Comparison of ENCODE assay signal across 1 cellular context in the genomic region with DNA sequence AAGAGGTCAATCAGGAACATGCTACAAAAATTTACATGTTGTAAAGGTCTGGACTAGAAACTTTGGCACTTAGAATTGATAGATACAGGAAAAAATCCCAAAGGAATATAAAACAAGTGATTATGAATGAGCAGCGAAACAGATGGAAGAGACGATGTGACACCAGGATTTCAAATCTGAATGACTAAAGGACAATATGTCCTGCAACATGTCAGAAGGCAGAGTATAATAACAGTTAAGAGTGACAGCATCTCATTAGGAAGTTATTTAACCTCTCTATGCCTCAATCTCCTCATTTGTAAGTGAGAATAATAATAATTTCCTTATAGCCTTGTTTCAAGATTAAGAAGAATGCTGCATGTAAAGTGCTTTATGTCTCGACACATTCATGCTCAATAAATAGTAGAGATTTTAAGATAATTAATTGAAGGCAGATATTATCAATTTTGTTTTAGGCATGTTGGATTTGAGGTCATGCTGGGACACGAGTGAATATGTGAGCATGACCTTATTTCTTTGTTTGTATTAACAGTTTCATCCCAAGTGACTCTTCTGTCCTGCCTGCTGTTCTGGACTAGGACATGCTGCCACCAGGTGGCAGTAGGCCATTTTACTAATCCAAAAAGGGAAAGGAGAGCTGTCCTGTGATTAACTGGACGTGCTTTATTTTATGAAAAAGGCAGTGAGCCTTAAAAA.
TF ChIP-seq lines count a peak whose summit lies in the region.

No MANE protein-coding gene starts in this region.

TF ChIP-seq in GM23338, 12 proteins besides CTCF, POLR2A, EP300 and RAD21 (continued from another document):
- TF ChIP-seq, protein P1, sequence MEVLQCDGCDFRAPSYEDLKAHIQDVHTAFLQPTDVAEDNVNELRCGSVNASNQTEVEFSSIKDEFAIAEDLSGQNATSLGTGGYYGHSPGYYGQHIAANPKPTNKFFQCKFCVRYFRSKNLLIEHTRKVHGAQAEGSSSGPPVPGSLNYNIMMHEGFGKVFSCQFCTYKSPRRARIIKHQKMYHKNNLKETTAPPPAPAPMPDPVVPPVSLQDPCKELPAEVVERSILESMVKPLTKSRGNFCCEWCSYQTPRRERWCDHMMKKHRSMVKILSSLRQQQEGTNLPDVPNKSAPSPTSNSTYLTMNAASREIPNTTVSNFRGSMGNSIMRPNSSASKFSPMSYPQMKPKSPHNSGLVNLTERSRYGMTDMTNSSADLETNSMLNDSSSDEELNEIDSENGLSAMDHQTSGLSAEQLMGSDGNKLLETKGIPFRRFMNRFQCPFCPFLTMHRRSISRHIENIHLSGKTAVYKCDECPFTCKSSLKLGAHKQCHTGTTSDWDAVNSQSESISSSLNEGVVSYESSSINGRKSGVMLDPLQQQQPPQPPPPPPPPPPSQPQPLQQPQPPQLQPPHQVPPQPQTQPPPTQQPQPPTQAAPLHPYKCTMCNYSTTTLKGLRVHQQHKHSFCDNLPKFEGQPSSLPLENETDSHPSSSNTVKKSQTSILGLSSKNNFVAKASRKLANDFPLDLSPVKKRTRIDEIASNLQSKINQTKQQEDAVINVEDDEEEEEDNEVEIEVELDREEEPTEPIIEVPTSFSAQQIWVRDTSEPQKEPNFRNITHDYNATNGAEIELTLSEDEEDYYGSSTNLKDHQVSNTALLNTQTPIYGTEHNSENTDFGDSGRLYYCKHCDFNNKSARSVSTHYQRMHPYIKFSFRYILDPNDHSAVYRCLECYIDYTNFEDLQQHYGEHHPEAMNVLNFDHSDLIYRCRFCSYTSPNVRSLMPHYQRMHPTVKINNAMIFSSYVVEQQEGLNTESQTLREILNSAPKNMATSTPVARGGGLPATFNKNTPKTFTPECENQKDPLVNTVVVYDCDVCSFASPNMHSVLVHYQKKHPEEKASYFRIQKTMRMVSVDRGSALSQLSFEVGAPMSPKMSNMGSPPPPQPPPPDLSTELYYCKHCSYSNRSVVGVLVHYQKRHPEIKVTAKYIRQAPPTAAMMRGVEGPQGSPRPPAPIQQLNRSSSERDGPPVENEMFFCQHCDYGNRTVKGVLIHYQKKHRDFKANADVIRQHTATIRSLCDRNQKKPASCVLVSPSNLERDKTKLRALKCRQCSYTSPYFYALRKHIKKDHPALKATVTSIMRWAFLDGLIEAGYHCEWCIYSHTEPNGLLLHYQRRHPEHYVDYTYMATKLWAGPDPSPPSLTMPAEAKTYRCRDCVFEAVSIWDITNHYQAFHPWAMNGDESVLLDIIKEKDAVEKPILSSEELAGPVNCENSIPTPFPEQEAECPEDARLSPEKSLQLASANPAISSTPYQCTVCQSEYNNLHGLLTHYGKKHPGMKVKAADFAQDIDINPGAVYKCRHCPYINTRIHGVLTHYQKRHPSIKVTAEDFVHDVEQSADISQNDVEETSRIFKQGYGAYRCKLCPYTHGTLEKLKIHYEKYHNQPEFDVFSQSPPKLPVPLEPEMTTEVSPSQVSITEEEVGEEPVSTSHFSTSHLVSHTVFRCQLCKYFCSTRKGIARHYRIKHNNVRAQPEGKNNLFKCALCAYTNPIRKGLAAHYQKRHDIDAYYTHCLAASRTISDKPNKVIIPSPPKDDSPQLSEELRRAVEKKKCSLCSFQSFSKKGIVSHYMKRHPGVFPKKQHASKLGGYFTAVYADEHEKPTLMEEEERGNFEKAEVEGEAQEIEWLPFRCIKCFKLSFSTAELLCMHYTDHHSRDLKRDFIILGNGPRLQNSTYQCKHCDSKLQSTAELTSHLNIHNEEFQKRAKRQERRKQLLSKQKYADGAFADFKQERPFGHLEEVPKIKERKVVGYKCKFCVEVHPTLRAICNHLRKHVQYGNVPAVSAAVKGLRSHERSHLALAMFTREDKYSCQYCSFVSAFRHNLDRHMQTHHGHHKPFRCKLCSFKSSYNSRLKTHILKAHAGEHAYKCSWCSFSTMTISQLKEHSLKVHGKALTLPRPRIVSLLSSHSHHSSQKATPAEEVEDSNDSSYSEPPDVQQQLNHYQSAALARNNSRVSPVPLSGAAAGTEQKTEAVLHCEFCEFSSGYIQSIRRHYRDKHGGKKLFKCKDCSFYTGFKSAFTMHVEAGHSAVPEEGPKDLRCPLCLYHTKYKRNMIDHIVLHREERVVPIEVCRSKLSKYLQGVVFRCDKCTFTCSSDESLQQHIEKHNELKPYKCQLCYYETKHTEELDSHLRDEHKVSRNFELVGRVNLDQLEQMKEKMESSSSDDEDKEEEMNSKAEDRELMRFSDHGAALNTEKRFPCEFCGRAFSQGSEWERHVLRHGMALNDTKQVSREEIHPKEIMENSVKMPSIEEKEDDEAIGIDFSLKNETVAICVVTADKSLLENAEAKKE (CRISPR knock-in tag; IDR thresholded peaks at IDR 0.05) = no peak
- TF ChIP-seq EZH2phosphoT487 (IDR thresholded peaks at IDR 0.05; ENCODE audit: unreplicated experiment) = no peak
- TF ChIP-seq, protein P2, sequence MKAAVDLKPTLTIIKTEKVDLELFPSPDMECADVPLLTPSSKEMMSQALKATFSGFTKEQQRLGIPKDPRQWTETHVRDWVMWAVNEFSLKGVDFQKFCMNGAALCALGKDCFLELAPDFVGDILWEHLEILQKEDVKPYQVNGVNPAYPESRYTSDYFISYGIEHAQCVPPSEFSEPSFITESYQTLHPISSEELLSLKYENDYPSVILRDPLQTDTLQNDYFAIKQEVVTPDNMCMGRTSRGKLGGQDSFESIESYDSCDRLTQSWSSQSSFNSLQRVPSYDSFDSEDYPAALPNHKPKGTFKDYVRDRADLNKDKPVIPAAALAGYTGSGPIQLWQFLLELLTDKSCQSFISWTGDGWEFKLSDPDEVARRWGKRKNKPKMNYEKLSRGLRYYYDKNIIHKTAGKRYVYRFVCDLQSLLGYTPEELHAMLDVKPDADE (IDR thresholded peaks at IDR 0.05) = no peak
- no peak for TF ChIP-seq CREB1 (CRISPR knock-in tag; IDR thresholded peaks at IDR 0.05; ENCODE audit: low read depth)
- no peak for TF ChIP-seq ZNF114 (CRISPR knock-in tag; IDR thresholded peaks at IDR 0.05)
- no peak for TF ChIP-seq STAT1 (IDR thresholded peaks at IDR 0.05; ENCODE audit: unreplicated experiment)
